In the genomic region with DNA sequence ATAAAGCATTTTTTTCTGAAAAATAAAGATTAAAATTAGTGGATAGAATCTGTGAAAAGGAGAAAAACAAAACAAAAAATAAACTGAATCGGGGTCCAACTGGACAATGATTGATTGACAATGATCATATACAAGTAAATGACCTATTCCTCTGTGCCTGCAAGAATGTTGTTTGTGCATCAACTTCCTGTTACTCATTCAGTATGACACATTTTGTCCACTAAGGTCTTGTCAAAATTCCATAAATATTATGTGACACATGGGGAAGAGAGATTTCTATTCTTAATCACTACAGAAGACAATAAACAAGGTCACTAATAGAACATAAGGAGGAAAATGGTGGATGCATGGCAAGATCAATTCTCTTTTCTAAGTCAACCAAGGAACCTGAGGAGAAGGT, we compare ENCODE assay signal across 17 cellular contexts. TPM values are rescaled to one million over a fixed set of nuclear protein-coding genes. Genes with fewer than 3 reads are reported as not detected.
DNase-seq lines count a peak whose midpoint lies in the region; ATAC-seq and TF ChIP-seq lines count a peak whose summit lies in the region.
"Had no signal": no experiment of that assay in that cellular context is flagged by ENCODE, and none has a peak within 500 bp of the region (broad histone marks: within the 10 kb centered on the region; RNA-seq: fewer than 3 reads in every experiment).

No MANE protein-coding gene starts in this region.

- no peaks in the 10 kb centered on the region for H3K36me3 ChIP-seq in HCT116 (ENCODE audit: control insufficient read depth in 1 of 2, insufficient read depth in 2 of 2, low read length in 2 of 2)
- H3K36me3 ChIP-seq in Panc1 (ENCODE audit: control insufficient read depth, insufficient read depth, low read length), result no peaks in the 10 kb centered on the region
- H3K36me3 ChIP-seq: thyroid gland had no signal

- POLR2A ChIA-PET in HCT116 (lab: Charles Lee) (no interaction called here), Panc1 (lab: Charles Lee) (no interaction called here)

- ATAC-seq in HCT116 (no peak), Panc1 (peak; percentile 70; the same call in 1 of the 2 replicates), HG03354 (IDR thresholded peaks at IDR 0.05; ENCODE audit: poor library complexity, severe bottlenecking, unreplicated experiment) (no peak), GM21381 (IDR thresholded peaks at IDR 0.05; ENCODE audit: unreplicated experiment) (no peak)
- ATAC-seq: natural killer cell had no signal

- TF ChIP-seq CTCF in HCT116 (IDR thresholded peaks at IDR 0.05 in 2 of 3, conservative IDR thresholded peaks at IDR 0.05 in 1 of 3; ENCODE audit: borderline replicate concordance in 1 of 3, insufficient read depth in 1 of 3, low read depth in 2 of 3, low read length in 2 of 3), result no peak
- TF ChIP-seq CTCF in Panc1 (IDR thresholded peaks at IDR 0.05), result no peak
- TF ChIP-seq CTCF in epithelial cell of esophagus (IDR thresholded peaks at IDR 0.05; ENCODE audit: insufficient read depth, low read depth, low read length, missing control alignments), result no peak

- no peaks in the 10 kb centered on the region for H3K9me2 ChIP-seq in HCT116 (ENCODE audit: insufficient read depth)

- TF ChIP-seq RAD21 in HCT116 (IDR thresholded peaks at IDR 0.05; ENCODE audit: low read depth), result no peak

- H3K27me3 ChIP-seq in HCT116 (ENCODE audit: insufficient read depth, low read length), result no peaks in the 10 kb centered on the region
- H3K27me3 ChIP-seq in Panc1 (ENCODE audit: control insufficient read depth, insufficient read depth, low read length), result no peaks in the 10 kb centered on the region
- H3K27me3 ChIP-seq: thyroid gland had no signal

- no peak overlapping the region for H2AFZ ChIP-seq in HCT116 (ENCODE audit: low read depth, low read length, poor library complexity, severe bottlenecking)

- no peak overlapping the region for H3K9ac ChIP-seq in HCT116 (ENCODE audit: low read length)

- no peaks in the 10 kb centered on the region for H3K79me2 ChIP-seq in HCT116 (ENCODE audit: insufficient read depth, low read length)

- no peaks in the 10 kb centered on the region for H4K20me1 ChIP-seq in HCT116 (ENCODE audit: insufficient read depth)

- CTCF ChIA-PET in HCT116 (lab: Charles Lee), result no interaction called here
- CTCF ChIA-PET in Panc1 (lab: Charles Lee), result no interaction called here

- peak overlapping the region; percentile 28; the same call in 1 of the 2 replicates for H3K4me2 ChIP-seq in HCT116 (ENCODE audit: low read length)

- no peaks in the 10 kb centered on the region for H3K9me3 ChIP-seq in HCT116 (ENCODE audit: control insufficient read depth in 1 of 2, insufficient read depth in 1 of 2, low read depth in 1 of 2, low read length in 2 of 2)
- H3K9me3 ChIP-seq in Panc1 (ENCODE audit: control insufficient read depth, insufficient read depth, low read depth, low read length), result no peaks in the 10 kb centered on the region
- H3K9me3 ChIP-seq: thyroid gland had no signal

- BruUV-seq in HCT116 (replicated peaks; lab: Mats Ljungman, UMichigan) (no TSS peak), Panc1 (replicated peaks; lab: Mats Ljungman, UMichigan) (no TSS peak)

- RAD21 ChIA-PET in HCT116 (lab: Charles Lee; ENCODE audit: low non-redundant PET in 1 of 2, low total read pairs in 2 of 2, uncharacterized antibody in 2 of 2, unreplicated experiment in 2 of 2), result no interaction called here

- no peak overlapping the region for H3K4me3 ChIP-seq in HCT116 (replicated peaks in 1 of 2; ENCODE audit: low read depth in 1 of 2, low read length in 2 of 2)
- no peak overlapping the region for H3K4me3 ChIP-seq in Panc1 (ENCODE audit: low read depth in 2 of 2, low read length in 2 of 2)
- H3K4me3 ChIP-seq in epithelial cell of esophagus (ENCODE audit: low read length), result no peak overlapping the region
- H3K4me3 ChIP-seq: thyroid gland had no signal

- in situ Hi-C loops in Panc1 (cut with HindIII; ENCODE audit: low pct_unique_long_range_greater_than_20kb, low sequenced_read_pairs), result no loop called here

- TF ChIP-seq POLR2A in HCT116 (IDR thresholded peaks at IDR 0.05; ENCODE audit: borderline replicate concordance, extremely low read depth, insufficient read depth, insufficient read length), result no peak

- H3K27ac ChIP-seq in HCT116 (ENCODE audit: low read depth, low read length), result no peak overlapping the region
- no peak overlapping the region for H3K27ac ChIP-seq in Panc1 (ENCODE audit: low read length)
- H3K27ac ChIP-seq: thyroid gland had no signal

- intact Hi-C loops in HCT116 (cut with micrococcal nuclease), result no loop called here
- intact Hi-C loops in Panc1 (cut with micrococcal nuclease; ENCODE audit: unreplicated experiment), result no loop called here

- H3K4me1 ChIP-seq in HCT116 (ENCODE audit: control insufficient read depth in 1 of 2, insufficient read depth in 2 of 2, low read length in 2 of 2), result peaks cover 0 to 11% of the 10 kb centered on the region in 2 experiments; a peak in 2 of 4 replicates
- H3K4me1 ChIP-seq in Panc1 (ENCODE audit: control insufficient read depth, insufficient read depth, low read length), result no peaks in the 10 kb centered on the region
- H3K4me1 ChIP-seq: thyroid gland had no signal

- DNase-seq in HCT116 (ENCODE audit: low read depth, low spot score), result peak; percentile 26
- DNase-seq in Panc1 (ENCODE audit: low read depth, low spot score), result peak; percentile 71
- peak; percentile 51 for DNase-seq in epithelial cell of esophagus (ENCODE audit: low read depth)
- DNase-seq in renal cortical epithelial cell (ENCODE audit: low read depth), result peak; percentile 41
- DNase-seq in NCI-H1105 (lab: John Stamatoyannopoulos, UW), result no peak
- DNase-seq: activated CD4-positive, alpha-beta memory T cell treated with anti-CD3 and anti-CD28 coated beads, Interleukin-2, amount 10 ng/mL, durations not matched to agents 7 days and 5 days; activated CD4-positive, CD25-positive, alpha-beta regulatory T cell; amniotic stem cell; COR-L47; mesendoderm; natural killer cell; NCI-H2029; stimulated activated CD4-positive, alpha-beta T cell treated with anti-CD3 and anti-CD28 coated beads, Interleukin-2, amount 100 ng/mL, for 48 hours; stimulated activated naive CD4-positive, alpha-beta T cell treated with Interleukin-2 at 50 U/mL for 16 hours; thyroid gland had no signal

TF ChIP-seq in HCT116, 20 proteins besides CTCF, POLR2A, EP300 and RAD21:
- peak; percentile 41; the same call in 1 of the 2 replicates for TF ChIP-seq SP1 (IDR thresholded peaks at IDR 0.05; ENCODE audit: low read depth)
- TF ChIP-seq FOSL1 (IDR thresholded peaks at IDR 0.05; ENCODE audit: low read depth), result peak; percentile 77
- peak; percentile 58 for TF ChIP-seq JUND (IDR thresholded peaks at IDR 0.05)
- no peak for TF ChIP-seq SRF (IDR thresholded peaks at IDR 0.05; ENCODE audit: low read depth)

RNA-seq across cellular contexts. Expression of a gene that starts 54.9 kb away (rescaled TPM):
- total RNA-seq in HCT116 (2021; ENCODE audit: unreplicated experiment) (2.6 TPM), Panc1 (2021; ENCODE audit: unreplicated experiment) (12.4 TPM), renal cortical epithelial cell (4.7 and 5.2 TPM in 2 replicates)
- polyA plus RNA-seq in HCT116 (2012), result 1.2 and 1.7 TPM in 2 replicates
- 11.2 TPM for polyA plus RNA-seq in Panc1 (2012; ENCODE audit: insufficient read length)

RNA-seq across cellular contexts. Expression of a gene that starts 59.0 kb away (rescaled TPM):
- total RNA-seq in HCT116 (2021; ENCODE audit: unreplicated experiment), result 32.5 TPM
- 34.7 and 37.4 TPM in 2 replicates for polyA plus RNA-seq in HCT116 (2012)
- 68.8 TPM for total RNA-seq in Panc1 (2021; ENCODE audit: unreplicated experiment)
- 42.6 TPM for polyA plus RNA-seq in Panc1 (2012; ENCODE audit: insufficient read length)
- 39.9 and 59.4 TPM in 2 replicates for total RNA-seq in renal cortical epithelial cell
